In the genomic region with DNA sequence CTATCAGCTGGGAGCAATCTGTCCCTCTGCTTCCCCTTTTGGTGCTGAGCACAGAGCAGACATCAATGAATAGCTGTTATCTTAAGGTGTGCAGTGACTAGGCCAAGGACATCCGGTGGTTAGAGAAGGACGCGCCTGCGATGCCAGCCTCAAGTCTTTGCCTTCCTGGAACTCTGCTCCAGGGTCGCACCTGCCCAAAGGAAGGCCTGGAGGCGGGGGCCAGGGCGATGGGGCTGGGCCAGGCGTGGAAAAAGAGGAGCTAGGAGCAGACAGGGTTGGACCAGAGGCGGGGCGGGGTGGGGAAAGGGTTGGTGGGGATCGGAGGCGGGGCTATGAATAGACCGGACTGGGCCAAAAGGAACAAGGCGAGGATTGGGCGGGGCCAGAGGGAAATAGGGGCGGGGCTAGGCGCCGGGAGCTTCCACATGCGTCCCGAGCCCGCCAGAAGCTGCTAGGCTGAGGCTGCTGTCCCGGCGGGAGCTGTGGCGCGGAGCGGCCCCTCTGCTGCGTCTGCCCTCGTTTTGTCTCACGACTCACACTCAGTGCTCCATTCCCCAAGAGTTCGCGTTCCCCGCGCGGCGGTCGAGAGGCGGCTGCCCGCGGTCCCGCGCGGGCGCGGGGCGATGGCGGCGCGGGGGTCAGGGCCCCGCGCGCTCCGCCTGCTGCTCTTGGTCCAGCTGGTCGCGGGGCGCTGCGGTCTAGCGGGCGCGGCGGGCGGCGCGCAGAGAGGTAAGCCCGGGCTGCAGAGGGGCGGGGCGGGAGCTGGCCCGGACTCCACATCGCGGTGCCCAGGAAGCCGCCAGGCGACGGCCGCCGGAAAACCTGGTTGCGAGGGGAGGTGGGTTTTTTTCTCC, we compare ENCODE assay signal across 8 cellular contexts. TPM values are rescaled to one million over a fixed set of nuclear protein-coding genes. Genes with fewer than 3 reads are reported as not detected.
DNase-seq lines count a peak whose midpoint lies in the region; ATAC-seq and TF ChIP-seq lines count a peak whose summit lies in the region.

A gene (plus strand): TSS at position 424 of the 854 bp plus-strand sequence. CDS start 200 bp downstream, at position 624.

- TF ChIP-seq CTCF in PC-3 (conservative IDR thresholded peaks at IDR 0.05; ENCODE audit: low read depth, low read length) (no peak), fibroblast of lung (conservative IDR thresholded peaks at IDR 0.05 in 1 of 2, IDR thresholded peaks at IDR 0.05 in 1 of 2; ENCODE audit: low read depth in 1 of 2, low read length in 2 of 2) (no peak), neural progenitor cell (IDR thresholded peaks at IDR 0.05) (no peak)

- in situ Hi-C loops in Caki2 (cut with HindIII; ENCODE audit: low pct_unique_long_range_greater_than_20kb, low sequenced_read_pairs), result no loop called here

- peaks cover 4% of the 10 kb centered on the region for H3K4me1 ChIP-seq in PC-3 (ENCODE audit: insufficient read depth, low read length)
- peaks cover 3% of the 10 kb centered on the region for H3K4me1 ChIP-seq in fibroblast of lung (ENCODE audit: control insufficient read depth, extremely low read depth, insufficient read depth, low read length)
- H3K4me1 ChIP-seq in neural progenitor cell, result peaks cover 13% of the 10 kb centered on the region
- H3K4me1 ChIP-seq in subcutaneous abdominal adipose tissue (ENCODE audit: control insufficient read depth in 5 of 5, insufficient read depth in 5 of 5, low read length in 5 of 5), result peaks cover 3 to 16% (median 14%) of the 10 kb centered on the region in 5 donors

- H3K4me1 Mint-ChIP-seq in activated T-cell treated with anti-CD3 and anti-CD28 coated beads, Interleukin-2, amount 50 U/mL, for 4 hours (ENCODE audit: low read depth), result peaks cover 19% of the 10 kb centered on the region
- H3K4me1 Mint-ChIP-seq in neural progenitor cell, result peaks cover 22% of the 10 kb centered on the region

- H3K27me3 ChIP-seq in PC-3 (ENCODE audit: low read length) (no peaks in the 10 kb centered on the region), fibroblast of lung (ENCODE audit: control insufficient read depth, insufficient read depth, low read length) (peaks cover 5% of the 10 kb centered on the region), neural progenitor cell (peaks cover 11% of the 10 kb centered on the region), subcutaneous abdominal adipose tissue (ENCODE audit: control insufficient read depth in 5 of 5, insufficient read depth in 4 of 5, low read length in 5 of 5) (peaks cover 0 to 11% (median 6%) of the 10 kb centered on the region in 5 donors)

- peak within 1 kb of the TSS; percentile 84 for H3K4me3 Mint-ChIP-seq in activated T-cell treated with anti-CD3 and anti-CD28 coated beads, Interleukin-2, amount 50 U/mL, for 4 hours
- peak within 1 kb of the TSS; percentile 96 for H3K4me3 Mint-ChIP-seq in neural progenitor cell

- H3K27ac ChIP-seq in PC-3 (ENCODE audit: low read length) (0 out of 2 replicates have a peak within 1 kb of the TSS, but pooled peaks have one; percentile 26), fibroblast of lung (ENCODE audit: insufficient read depth, low read length) (no peak within 1 kb of the TSS), neural progenitor cell (peak within 1 kb of the TSS; percentile 75), subcutaneous abdominal adipose tissue (ENCODE audit: low read depth, low read length) (no peak within 1 kb of the TSS)

- no peaks in the 10 kb centered on the region for H3K36me3 Mint-ChIP-seq in activated T-cell treated with anti-CD3 and anti-CD28 coated beads, Interleukin-2, amount 50 U/mL, for 4 hours (ENCODE audit: insufficient read depth)
- H3K36me3 Mint-ChIP-seq in neural progenitor cell, result no peaks in the 10 kb centered on the region

- DNase-seq in Caki2 (ENCODE audit: low read depth), result peak; percentile 84
- DNase-seq in Jurkat, Clone E6-1 (ENCODE audit: low read depth, low spot score), result peak; percentile 86
- DNase-seq in PC-3, result peak; percentile 88
- DNase-seq in activated T-cell treated with anti-CD3 and anti-CD28 coated beads, Interleukin-2, amount 50 U/mL, for 4 hours, result peak; percentile 71
- peak; percentile 79 to 80 for DNase-seq in fibroblast of lung (ENCODE audit: low read depth in 2 of 2)
- peak; percentile 98 for DNase-seq in neural progenitor cell (ENCODE audit: low spot score)

- peak within 1 kb of the TSS; percentile 59 for H3K4me3 ChIP-seq in Jurkat, Clone E6-1 (ENCODE audit: low read length)
- H3K4me3 ChIP-seq in PC-3 (ENCODE audit: low read length) (peak within 1 kb of the TSS; percentile 77), fibroblast of lung (replicated peaks in 1 of 4; ENCODE audit: control extremely low read depth in 1 of 4, insufficient read depth in 1 of 4, low read depth in 3 of 4, low read length in 4 of 4) (peak within 1 kb of the TSS; percentile 57 to 82 (median 66)), neural progenitor cell (peak within 1 kb of the TSS; percentile 94), subcutaneous abdominal adipose tissue (ENCODE audit: low read depth in 1 of 5, low read length in 5 of 5) (peak within 1 kb of the TSS; percentile 65 to 73 (median 72))

- H3K79me2 ChIP-seq in PC-3 (ENCODE audit: low read length) (peaks cover 28% of the 10 kb centered on the region), fibroblast of lung (ENCODE audit: control insufficient read depth, insufficient read depth, low read length) (no peaks in the 10 kb centered on the region), neural progenitor cell (ENCODE audit: low read depth) (peaks cover 44% of the 10 kb centered on the region)

- ATAC-seq in GM21515 (IDR thresholded peaks at IDR 0.05; ENCODE audit: unreplicated experiment) (peak; percentile 81), PC-3 (peak; percentile 81)
- ATAC-seq in activated T-cell treated with anti-CD3 and anti-CD28 coated beads, Interleukin-2, amount 50 U/mL, for 4 hours, result peak; percentile 80 to 83

- POLR2A ChIA-PET in PC-3 (lab: Charles Lee; ENCODE audit: unreplicated experiment), result interaction anchor here (0.5 to 1.2 kb wide), 8 partner anchors 9 to 530 kb away, joined by 3 to 24 read pairs (median 4); a partner anchor contains a TSS

- H3K9ac ChIP-seq in PC-3 (ENCODE audit: low read length) (peak within 1 kb of the TSS; percentile 45), fibroblast of lung (ENCODE audit: insufficient read depth, low read length) (peak within 1 kb of the TSS; percentile 42), neural progenitor cell (peak within 1 kb of the TSS; percentile 59), subcutaneous abdominal adipose tissue (ENCODE audit: low read length in 5 of 5) (peak within 1 kb of the TSS in 4 of 5 donors; percentile 42 to 68 (median 58))

- peak within 1 kb of the TSS; percentile 67 for H3K27ac Mint-ChIP-seq in neural progenitor cell

- no peaks in the 10 kb centered on the region for H3K9me2 ChIP-seq in PC-3 (replicated peaks; ENCODE audit: low read length)

- peaks cover 6% of the 10 kb centered on the region for H3F3A ChIP-seq in PC-3 (ENCODE audit: low read length, unreplicated experiment)
- H3F3A ChIP-seq in neural progenitor cell (ENCODE audit: low read depth), result peaks cover 14% of the 10 kb centered on the region

- H4K20me1 ChIP-seq in PC-3 (ENCODE audit: low read length) (no peaks in the 10 kb centered on the region), fibroblast of lung (ENCODE audit: control insufficient read depth, extremely low read depth, insufficient read depth, low read length) (no peaks in the 10 kb centered on the region), neural progenitor cell (ENCODE audit: low read depth) (no peaks in the 10 kb centered on the region)

- CTCF ChIA-PET in PC-3 (lab: Charles Lee), result interaction anchor here (0.6 kb wide), 2 partner anchors 56 to 300 kb away, joined by 3 to 5 read pairs; no protein-coding TSS in a partner anchor

- H3K9me3 Mint-ChIP-seq in activated T-cell treated with anti-CD3 and anti-CD28 coated beads, Interleukin-2, amount 50 U/mL, for 4 hours, result no peaks in the 10 kb centered on the region
- H3K9me3 Mint-ChIP-seq in neural progenitor cell, result no peaks in the 10 kb centered on the region

- H3K4me2 ChIP-seq in PC-3 (ENCODE audit: low read length), result peak within 1 kb of the TSS; percentile 84
- peak within 1 kb of the TSS; percentile 98 for H3K4me2 ChIP-seq in fibroblast of lung (ENCODE audit: extremely low read depth, insufficient read depth, low read length)
- peak within 1 kb of the TSS; percentile 96 for H3K4me2 ChIP-seq in neural progenitor cell

- H3K27me3 Mint-ChIP-seq in activated T-cell treated with anti-CD3 and anti-CD28 coated beads, Interleukin-2, amount 50 U/mL, for 4 hours (ENCODE audit: low read depth), result peaks cover 17% of the 10 kb centered on the region
- H3K27me3 Mint-ChIP-seq in neural progenitor cell (ENCODE audit: insufficient read depth, low read depth), result peaks cover 7% of the 10 kb centered on the region

- no peaks in the 10 kb centered on the region for H3K36me3 ChIP-seq in PC-3 (ENCODE audit: low read depth, low read length)
- H3K36me3 ChIP-seq in fibroblast of lung (ENCODE audit: control insufficient read depth, insufficient read depth, low read length), result no peaks in the 10 kb centered on the region
- no peaks in the 10 kb centered on the region for H3K36me3 ChIP-seq in neural progenitor cell
- H3K36me3 ChIP-seq in subcutaneous abdominal adipose tissue (ENCODE audit: control insufficient read depth in 5 of 5, insufficient read depth in 5 of 5, low read length in 5 of 5), result no peaks in the 10 kb centered on the region

- H3K9me3 ChIP-seq in PC-3 (ENCODE audit: low read length) (no peaks in the 10 kb centered on the region), fibroblast of lung (ENCODE audit: control insufficient read depth, insufficient read depth, low read depth, low read length) (no peaks in the 10 kb centered on the region), neural progenitor cell (ENCODE audit: low read depth) (no peaks in the 10 kb centered on the region), subcutaneous abdominal adipose tissue (ENCODE audit: control insufficient read depth in 5 of 5, low read length in 5 of 5) (no peaks in the 10 kb centered on the region)

- BruUV-seq in PC-3 (replicated peaks; lab: Mats Ljungman, UMichigan), result no TSS peak

- intact Hi-C loops in PC-3 (cut with micrococcal nuclease), result loop anchor here (2.0 kb wide), 1 partner anchor 19 kb away; no protein-coding TSS in a partner anchor

- H2AFZ ChIP-seq in PC-3 (ENCODE audit: low read length) (peak within 1 kb of the TSS; percentile 89), fibroblast of lung (ENCODE audit: low read length) (peak within 1 kb of the TSS; percentile 80), neural progenitor cell (replicated peaks) (peak within 1 kb of the TSS; percentile 91)

RNA-seq across cellular contexts. Expression of the gene that starts here (rescaled TPM):
- 9.0 and 44.5 TPM in 2 replicates for total RNA-seq in Caki2 (2014; rRNA removed; shearing (Covaris generic); ENCODE audit: low replicate concordance)
- polyA plus RNA-seq in Jurkat, Clone E6-1 (2012; ENCODE audit: insufficient read depth, insufficient read length), result 22.2 TPM
- total RNA-seq in PC-3 (2014; rRNA removed), result 8.4 and 11.0 TPM in 2 replicates
- 1 to 10 TPM; 5.2 to 5.6 (median 5.5) TPM for total RNA-seq in activated T-cell treated with anti-CD3 and anti-CD28 coated beads, Interleukin-2, amount 50 U/mL, for 4 hours
- total RNA-seq in fibroblast of lung, result under 0.01 and 0.17 TPM in 2 replicates
- 1.2 and 2.9 TPM in 2 replicates for polyA plus RNA-seq in fibroblast of lung
- 1.0 and 1.6 TPM in 2 replicates for polyA plus RNA-seq in fibroblast of lung (2012)
- 1.7 TPM in 1 of 2 replicates, not detected in the other for polyA minus RNA-seq in fibroblast of lung (ENCODE audit: low replicate concordance)
- total RNA-seq in neural progenitor cell (ENCODE audit: low replicate concordance), result 27.1 and 46.9 TPM in 2 replicates

Comparison
In these comparisons a context has a peak if more than half of its experiments do, and no peak if none do; other contexts are left out.
1. H3K27ac ChIP-seq: peak in PC-3 (single experiment) and neural progenitor cell (single experiment); none in fibroblast of lung (single experiment) and subcutaneous abdominal adipose tissue (single experiment).
2. Peak in every context shown above with its lines, with median percentiles within 50 percentile points of each other: DNase-seq, ATAC-seq, H3K4me3 ChIP-seq, H2AFZ ChIP-seq, H3K4me2 ChIP-seq and H3K9ac ChIP-seq.